ENCODE assay signal across 8 cellular contexts in genomic region chr7:91265693-91266066, GRCh38. TPM values are rescaled to one million over a fixed set of nuclear protein-coding genes. Genes with fewer than 3 reads are reported as not detected.
DNase-seq lines count a peak whose midpoint lies in the region; ATAC-seq and TF ChIP-seq lines count a peak whose summit lies in the region.

No MANE protein-coding gene starts in this region.

- TF ChIP-seq CTCF in SK-N-SH (IDR thresholded peaks at IDR 0.05) (no peak), ascending aorta (IDR thresholded peaks at IDR 0.05) (no peak), testis (IDR thresholded peaks at IDR 0.05) (no peak)

- H3K36me3 ChIP-seq in SK-N-SH (replicated peaks in 1 of 2; ENCODE audit: control insufficient read depth in 1 of 2, insufficient read depth in 2 of 2, low read length in 1 of 2) (peaks cover 0 to 4% of the 10 kb centered on the region in 2 experiments), ascending aorta (no peaks in the 10 kb centered on the region), testis (ENCODE audit: low read depth, missing control alignments) (no peaks in the 10 kb centered on the region)

- H3K4me2 ChIP-seq in SK-N-SH: peak overlapping the region; percentile 91

- ATAC-seq in SK-N-SH treated with all-trans-retinoic acid at 6 μM for 48 hours: no peak
- no peak for ATAC-seq in GM21360 (IDR thresholded peaks at IDR 0.05; ENCODE audit: unreplicated experiment)

- no peak for DNase-seq in SK-N-SH
- no peak for DNase-seq in ascending aorta (ENCODE audit: low spot score in 2 of 2)
- peak; percentile 63 for DNase-seq in kidney tubule cell (ENCODE audit: low spot score)
- no peak for DNase-seq in testis
- no peak for DNase-seq in globus pallidus (ENCODE audit: low spot score)
- no peak for DNase-seq in activated CD4-positive, alpha-beta T cell treated with anti-CD3 and anti-CD28 coated beads, Interleukin-2, amount 50 U/mL, for 1 hour

- TF ChIP-seq POLR2A in testis (IDR thresholded peaks at IDR 0.05): no peak

- CTCF ChIA-PET in SK-N-SH (lab: Yijun Ruan, JAX): interaction anchor here (0.9 to 3.0 kb wide), 8 partner anchors 18 to 519 kb away, joined by 3 to 16 read pairs (median 6); no protein-coding TSS in a partner anchor

- H3F3A ChIP-seq in SK-N-SH (replicated peaks; ENCODE audit: insufficient read depth): peaks cover 10% of the 10 kb centered on the region

- 64% methylated on average over 27 of the region's 31 CpGs for WGBS in SK-N-SH (ENCODE audit: low lambda C conversion rate)
- WGBS in testis, 2 donors: 29% methylated on average over 26 of the region's 31 CpGs; no CpG with 5 or more reads in 1 of the 2 donors

- H4K20me1 ChIP-seq in SK-N-SH (ENCODE audit: insufficient read depth): no peaks in the 10 kb centered on the region

- no peaks in the 10 kb centered on the region for H3K27me3 ChIP-seq in SK-N-SH (ENCODE audit: insufficient read depth)
- no peaks in the 10 kb centered on the region for H3K27me3 ChIP-seq in ascending aorta
- H3K27me3 ChIP-seq in testis: no peaks in the 10 kb centered on the region

- H3K9ac ChIP-seq in SK-N-SH: peak overlapping the region; percentile 71

- POLR2A ChIA-PET in SK-N-SH (lab: Yijun Ruan, JAX): no interaction called here

- TF ChIP-seq EP300 in SK-N-SH (IDR thresholded peaks at IDR 0.05; ENCODE audit: borderline replicate concordance in 1 of 2, low read depth in 1 of 2, low read length in 1 of 2): no peak

- H3K4me3 ChIP-seq in SK-N-SH (ENCODE audit: low read depth in 2 of 2, low read length in 1 of 2): peak overlapping the region; percentile 79 to 92
- peak overlapping the region; percentile 65 to 79 for H3K4me3 ChIP-seq in ascending aorta
- H3K4me3 ChIP-seq in testis: peak overlapping the region; percentile 75 to 82

- intact Hi-C loops in ascending aorta (cut with DNase I) (loop anchor here (2.0 to 10.0 kb wide), 7 partner anchors 321 to 1021 kb away; partner anchors contain the start of genes AKAP9, CFAP69, CLDN12 and CYP51A1), testis (cut with DNase I; ENCODE audit: low total_unique reads) (no loop called here)

- TF ChIP-seq RAD21 in SK-N-SH (IDR thresholded peaks at IDR 0.05; ENCODE audit: low read length): no peak

- no peaks in the 10 kb centered on the region for H3K9me2 ChIP-seq in SK-N-SH

- peaks cover 9% of the 10 kb centered on the region for H3K79me2 ChIP-seq in SK-N-SH (ENCODE audit: insufficient read depth)

- H3K9me3 ChIP-seq in SK-N-SH: no peaks in the 10 kb centered on the region
- no peaks in the 10 kb centered on the region for H3K9me3 ChIP-seq in ascending aorta
- H3K9me3 ChIP-seq in testis: no peaks in the 10 kb centered on the region

- H3K4me1 ChIP-seq in SK-N-SH (ENCODE audit: control insufficient read depth in 1 of 2, insufficient read depth in 2 of 2, low read depth in 1 of 2, low read length in 1 of 2): peaks cover 5 to 31% of the 10 kb centered on the region in 2 experiments; a peak in 3 of 4 replicates
- H3K4me1 ChIP-seq in ascending aorta: peaks cover 0 to 3% of the 10 kb centered on the region in 2 donors
- peaks cover 10% of the 10 kb centered on the region for H3K4me1 ChIP-seq in testis

- H3K27ac ChIP-seq in SK-N-SH (ENCODE audit: low read depth in 2 of 2, low read length in 1 of 2) (no peak overlapping the region; a peak in 1 of 4 replicates), ascending aorta (peak overlapping the region; percentile 88 to 97), testis (peak overlapping the region; percentile 58 to 96)

- peak overlapping the region; percentile 77; the same call in 1 of the 2 replicates for H2AFZ ChIP-seq in SK-N-SH (ENCODE audit: low read depth)

TF ChIP-seq in SK-N-SH, 30 proteins besides CTCF, POLR2A, EP300 and RAD21:
- TF ChIP-seq POLR2AphosphoS5 (IDR thresholded peaks at IDR 0.05; ENCODE audit: low read depth, low read length): no peak
- no peak for TF ChIP-seq PBX3 (IDR thresholded peaks at IDR 0.05)
- TF ChIP-seq FOXM1 (IDR thresholded peaks at IDR 0.05; ENCODE audit: low read depth): no peak
- TF ChIP-seq CHD2 (IDR thresholded peaks at IDR 0.05; ENCODE audit: low read length, partially characterized antibody): no peak
- TF ChIP-seq FOXJ3 (CRISPR knock-in tag; IDR thresholded peaks at IDR 0.05): no peak
- no peak for TF ChIP-seq ELF1 (IDR thresholded peaks at IDR 0.05)
- no peak for TF ChIP-seq NRF1 (IDR thresholded peaks at IDR 0.05; ENCODE audit: low read depth, low read length)
- TF ChIP-seq ZBTB33 (IDR thresholded peaks at IDR 0.05; ENCODE audit: borderline replicate concordance, low read depth): no peak

TF ChIP-seq in SK-N-SH treated with all-trans-retinoic acid at 6 μM for 48 hours, 23 proteins besides CTCF, POLR2A, EP300 and RAD21:
- TF ChIP-seq OSR1 (CRISPR knock-in tag; IDR thresholded peaks at IDR 0.05): no peak
- TF ChIP-seq, protein P1, sequence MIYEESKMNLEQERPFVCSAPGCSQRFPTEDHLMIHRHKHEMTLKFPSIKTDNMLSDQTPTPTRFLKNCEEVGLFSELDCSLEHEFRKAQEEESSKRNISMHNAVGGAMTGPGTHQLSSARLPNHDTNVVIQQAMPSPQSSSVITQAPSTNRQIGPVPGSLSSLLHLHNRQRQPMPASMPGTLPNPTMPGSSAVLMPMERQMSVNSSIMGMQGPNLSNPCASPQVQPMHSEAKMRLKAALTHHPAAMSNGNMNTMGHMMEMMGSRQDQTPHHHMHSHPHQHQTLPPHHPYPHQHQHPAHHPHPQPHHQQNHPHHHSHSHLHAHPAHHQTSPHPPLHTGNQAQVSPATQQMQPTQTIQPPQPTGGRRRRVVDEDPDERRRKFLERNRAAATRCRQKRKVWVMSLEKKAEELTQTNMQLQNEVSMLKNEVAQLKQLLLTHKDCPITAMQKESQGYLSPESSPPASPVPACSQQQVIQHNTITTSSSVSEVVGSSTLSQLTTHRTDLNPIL (CRISPR knock-in tag; IDR thresholded peaks at IDR 0.05; ENCODE audit: low read depth): no peak
- no peak for TF ChIP-seq ZFP30 (CRISPR knock-in tag; IDR thresholded peaks at IDR 0.05)
- no peak for TF ChIP-seq ESRRG (CRISPR knock-in tag; IDR thresholded peaks at IDR 0.05)
- no peak for TF ChIP-seq PPARA (CRISPR knock-in tag; IDR thresholded peaks at IDR 0.05; ENCODE audit: borderline replicate concordance)
- no peak for TF ChIP-seq ZNF70 (CRISPR knock-in tag; IDR thresholded peaks at IDR 0.05)
- no peak for TF ChIP-seq CSDC2 (CRISPR knock-in tag; IDR thresholded peaks at IDR 0.05)
- TF ChIP-seq, protein P2, sequence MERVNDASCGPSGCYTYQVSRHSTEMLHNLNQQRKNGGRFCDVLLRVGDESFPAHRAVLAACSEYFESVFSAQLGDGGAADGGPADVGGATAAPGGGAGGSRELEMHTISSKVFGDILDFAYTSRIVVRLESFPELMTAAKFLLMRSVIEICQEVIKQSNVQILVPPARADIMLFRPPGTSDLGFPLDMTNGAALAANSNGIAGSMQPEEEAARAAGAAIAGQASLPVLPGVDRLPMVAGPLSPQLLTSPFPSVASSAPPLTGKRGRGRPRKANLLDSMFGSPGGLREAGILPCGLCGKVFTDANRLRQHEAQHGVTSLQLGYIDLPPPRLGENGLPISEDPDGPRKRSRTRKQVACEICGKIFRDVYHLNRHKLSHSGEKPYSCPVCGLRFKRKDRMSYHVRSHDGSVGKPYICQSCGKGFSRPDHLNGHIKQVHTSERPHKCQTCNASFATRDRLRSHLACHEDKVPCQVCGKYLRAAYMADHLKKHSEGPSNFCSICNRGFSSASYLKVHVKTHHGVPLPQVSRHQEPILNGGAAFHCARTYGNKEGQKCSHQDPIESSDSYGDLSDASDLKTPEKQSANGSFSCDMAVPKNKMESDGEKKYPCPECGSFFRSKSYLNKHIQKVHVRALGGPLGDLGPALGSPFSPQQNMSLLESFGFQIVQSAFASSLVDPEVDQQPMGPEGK (CRISPR knock-in tag; IDR thresholded peaks at IDR 0.05; ENCODE audit: borderline replicate concordance): no peak
- TF ChIP-seq TOX (CRISPR knock-in tag; IDR thresholded peaks at IDR 0.05; ENCODE audit: borderline replicate concordance): no peak
- TF ChIP-seq ZNF565 (CRISPR knock-in tag; conservative IDR thresholded peaks at IDR 0.05; ENCODE audit: low read depth): no peak
- TF ChIP-seq RARB (CRISPR knock-in tag; IDR thresholded peaks at IDR 0.05): no peak

RNA-seq across cellular contexts. Expression of gene FZD1, which starts 1.4 kb away (rescaled TPM):
- polyA plus RNA-seq in SK-N-SH (2012; rRNA removed) (3.3 and 3.8 TPM in 2 replicates), testis (ENCODE audit: insufficient read depth, low read depth, low replicate concordance) (5.9 TPM)
- polyA plus RNA-seq in SK-N-SH (2012; cell fraction: cytosol; rRNA removed): 2.3 and 3.5 TPM in 2 replicates
- polyA plus RNA-seq in SK-N-SH (2012; cell fraction: nucleus; rRNA removed): 1.8 and 2.4 TPM in 2 replicates
- total RNA-seq in ascending aorta (39.1 TPM), testis (1 to 10 TPM; 6.9 to 9.5 TPM)

Comparison
In these comparisons a context has a peak if more than half of its experiments do, and no peak if none do; other contexts are left out.
1. H3K27ac ChIP-seq: peak in ascending aorta (2 of 2) and testis (2 of 2); none in SK-N-SH (0 of 2).
2. Peak in every context shown above with its lines, with median percentiles within 50 percentile points of each other: H3K4me3 ChIP-seq.